ENCODE assay signal across 32 cellular contexts in genomic region chr7:29377718-29378117, GRCh38.
DNase-seq lines count a peak whose midpoint lies in the region; ATAC-seq and TF ChIP-seq lines count a peak whose summit lies in the region.
"Had no signal": no experiment of that assay in that cellular context is flagged by ENCODE, and none has a peak within 500 bp of the region (broad histone marks: within the 10 kb centered on the region; RNA-seq: fewer than 3 reads in every experiment).

No MANE protein-coding gene starts in this region.

- H3K9me3 ChIP-seq in hepatocyte (ENCODE audit: low read depth) (no peaks in the 10 kb centered on the region), Peyer's patch (no peaks in the 10 kb centered on the region)
- H3K9me3 ChIP-seq: SK-N-SH, spleen, thoracic aorta, vagina had no signal

- no peaks in the 10 kb centered on the region for H3K27me3 ChIP-seq in hepatocyte
- H3K27me3 ChIP-seq in Peyer's patch: no peaks in the 10 kb centered on the region
- H3K27me3 ChIP-seq: spleen, vagina had no signal

- H3K36me3 ChIP-seq in hepatocyte (replicated peaks; ENCODE audit: insufficient read depth, low read depth): no peaks in the 10 kb centered on the region
- no peaks in the 10 kb centered on the region for H3K36me3 ChIP-seq in Peyer's patch
- H3K36me3 ChIP-seq: spleen, thoracic aorta, vagina had no signal

- H3K4me3 ChIP-seq in LNCaP clone FGC (ENCODE audit: low read depth, low read length) (no peak overlapping the region), hepatocyte (no peak overlapping the region), Peyer's patch (no peak overlapping the region)
- H3K4me3 ChIP-seq: spleen, thoracic aorta, vagina had no signal

- H4K20me1 ChIP-seq in hepatocyte (ENCODE audit: insufficient read depth, poor library complexity, severe bottlenecking): no peaks in the 10 kb centered on the region

- no peaks in the 10 kb centered on the region for H3K36me3 Mint-ChIP-seq in activated naive CD4-positive, alpha-beta T cell treated with anti-CD3 and anti-CD28 coated beads, Interleukin-2, amount 50 U/mL, for 72 hours
- H3K36me3 Mint-ChIP-seq: brain had no signal

- TF ChIP-seq POLR2A in Peyer's patch (IDR thresholded peaks at IDR 0.05): no peak

- DNase-seq in LNCaP clone FGC (ENCODE audit: low read depth): peak; percentile 98
- peak; percentile 57 for DNase-seq in NCI-H2227 (lab: John Stamatoyannopoulos, UW; ENCODE audit: unreplicated experiment)
- no peak for DNase-seq in hepatocyte (ENCODE audit: low spot score)
- no peak for DNase-seq in activated naive CD4-positive, alpha-beta T cell treated with anti-CD3 and anti-CD28 coated beads, Interleukin-2, amount 50 U/mL, for 72 hours (ENCODE audit: low spot score in 2 of 2)
- DNase-seq in stimulated activated CD4-positive, alpha-beta T cell treated with anti-CD3 and anti-CD28 coated beads, Interleukin-12 subunit alpha, Interleukin-12 subunit beta, amount 100 ng/mL, for 4 hours: no peak
- DNase-seq in Peyer's patch: no peak
- DNase-seq in GM03348 (ENCODE audit: low spot score): no peak
- DNase-seq: activated CD4-positive, alpha-beta memory T cell treated with anti-CD3 and anti-CD28 coated beads, Interleukin-2, amount 10 ng/mL, durations not matched to agents 7 days and 5 days; activated CD8-positive, alpha-beta memory T cell treated with anti-CD3 and anti-CD28 coated beads, Interleukin-2, amount 50 U/mL, for 4 hours; activated naive CD4-positive, alpha-beta T cell; CD8-positive, alpha-beta T cell; DMS 273 treated with DMSO at 0.1 percent for 48 hours; erythroblast; H7; immature natural killer cell; mesendoderm; NCI-H1694 treated with DMSO at 0.1 percent for 48 hours; NCI-H510A; NK-92 treated with Interleukin-12 subunit alpha and Interleukin-12 subunit beta, amount 100 ng/mL, for 24 hours; right cardiac atrium; SK-N-SH; spleen; stimulated activated CD8-positive, alpha-beta memory T cell treated with anti-CD3 and anti-CD28 coated beads, Interleukin-4, amount 100 ng/mL, for 48 hours; T-helper 2 cell had no signal

- H3K4me1 ChIP-seq in hepatocyte (ENCODE audit: insufficient read depth) (peaks cover 9% of the 10 kb centered on the region), Peyer's patch (peaks cover 0 to 13% (median 0%) of the 10 kb centered on the region in 4 donors)

- no peak overlapping the region for H2AFZ ChIP-seq in hepatocyte

- H3K79me2 ChIP-seq in hepatocyte: no peaks in the 10 kb centered on the region

- H3K4me2 ChIP-seq in hepatocyte: no peak overlapping the region
- H3K4me2 ChIP-seq: KMS-11, SK-N-SH had no signal

- no peaks in the 10 kb centered on the region for H3K9me3 Mint-ChIP-seq in activated naive CD4-positive, alpha-beta T cell treated with anti-CD3 and anti-CD28 coated beads, Interleukin-2, amount 50 U/mL, for 72 hours
- H3K9me3 Mint-ChIP-seq: activated CD4-positive, alpha-beta memory T cell treated with anti-CD3 and anti-CD28 coated beads, Interleukin-2, amount 10 ng/mL, durations not matched to agents 7 days and 5 days; CD8-positive, alpha-beta T cell; dendritic cell treated with granulocyte-macrophage colony-stimulating factor and Interleukin-4, amounts not matched to agents 40 ng/mL and 50 ng/mL, for 4 days; immature natural killer cell; stimulated activated naive CD8-positive, alpha-beta T cell treated with anti-CD3 and anti-CD28 coated beads, Interleukin-15, Interleukin-2, amounts not matched to agents 100 ng/mL and 50 ng/mL, for 24 hours had no signal

- TF ChIP-seq CTCF in 22Rv1 (IDR thresholded peaks at IDR 0.05): peak; percentile 17; the same call in 1 of the 2 replicates
- TF ChIP-seq CTCF in LNCaP clone FGC (IDR thresholded peaks at IDR 0.05; ENCODE audit: control insufficient read depth, extremely low read depth, insufficient read depth): no peak
- no peak for TF ChIP-seq CTCF in hepatocyte (IDR thresholded peaks at IDR 0.05; ENCODE audit: poor library complexity)
- TF ChIP-seq CTCF in Peyer's patch (IDR thresholded peaks at IDR 0.05): peak in 1 of 6 experiments; percentile 3

- H3K9me2 ChIP-seq in hepatocyte (replicated peaks; ENCODE audit: insufficient read depth): no peaks in the 10 kb centered on the region
- H3K9me2 ChIP-seq: SK-N-SH had no signal

- WGBS in hepatocyte (ENCODE audit: low lambda C conversion rate, missing lambda C conversion rate): 93% methylated on average over 4 of the region's 4 CpGs

- no peak overlapping the region for H3K27ac Mint-ChIP-seq in activated naive CD4-positive, alpha-beta T cell treated with anti-CD3 and anti-CD28 coated beads, Interleukin-2, amount 50 U/mL, for 72 hours
- H3K27ac Mint-ChIP-seq: activated CD4-positive, alpha-beta memory T cell treated with anti-CD3 and anti-CD28 coated beads, Interleukin-2, amount 10 ng/mL, durations not matched to agents 7 days and 5 days; brain; CD8-positive, alpha-beta T cell; dendritic cell treated with granulocyte-macrophage colony-stimulating factor and Interleukin-4, amounts not matched to agents 40 ng/mL and 50 ng/mL, for 4 days; immature natural killer cell; stimulated activated naive CD8-positive, alpha-beta T cell treated with anti-CD3 and anti-CD28 coated beads, Interleukin-15, Interleukin-2, amounts not matched to agents 100 ng/mL and 50 ng/mL, for 24 hours had no signal

- ATAC-seq in activated naive CD4-positive, alpha-beta T cell treated with anti-CD3 and anti-CD28 coated beads, Interleukin-2, amount 50 U/mL, for 72 hours: no peak
- ATAC-seq: CD8-positive, alpha-beta T cell; left lobe of liver; right cardiac atrium had no signal

- H3K27ac ChIP-seq in 22Rv1 (peak overlapping the region; percentile 7; the same call in 1 of the 2 replicates), hepatocyte (peak overlapping the region; percentile 94), Peyer's patch (peak overlapping the region in 1 of 4 donors; percentile 91)
- H3K27ac ChIP-seq: KMS-11, spleen, thoracic aorta, vagina had no signal

Comparison
In these comparisons a context has a peak if more than half of its experiments do, and no peak if none do; other contexts are left out.
1. DNase-seq: peak in LNCaP clone FGC (single experiment) and NCI-H2227 (single experiment); none in hepatocyte (single experiment), activated naive CD4-positive, alpha-beta T cell treated with anti-CD3 and anti-CD28 coated beads, Interleukin-2, amount 50 U/mL, for 72 hours (0 of 2), stimulated activated CD4-positive, alpha-beta T cell treated with anti-CD3 and anti-CD28 coated beads, Interleukin-12 subunit alpha, Interleukin-12 subunit beta, amount 100 ng/mL, for 4 hours (single experiment), Peyer's patch (0 of 3) and GM03348 (single experiment).